In genomic region chr9:98860871-98861293, GRCh38 we compare ENCODE assay signal across 8 cellular contexts. TPM values are rescaled to one million over a fixed set of nuclear protein-coding genes. Genes with fewer than 3 reads are reported as not detected.
A peak's percentile ranks its signal among the peaks of the same experiment; 100 is the strongest.
DNase-seq lines count a peak whose midpoint lies in the region; ATAC-seq and TF ChIP-seq lines count a peak whose summit lies in the region.

No MANE protein-coding gene starts in this region.

- 22% methylated on average over 5 of the region's 5 CpGs for WGBS in mammary epithelial cell (ENCODE audit: low coverage, missing lambda C conversion rate)

- H2AFZ ChIP-seq in mammary epithelial cell (ENCODE audit: low read depth, low read length) = no peak overlapping the region

- intact Hi-C loops in mammary epithelial cell (cut with micrococcal nuclease) = loop anchor here (1.0 to 5.0 kb wide), 3 partner anchors 114 to 286 kb away; no protein-coding TSS in a partner anchor
- intact Hi-C loops in upper lobe of right lung (cut with DNase I) = no loop called here
- intact Hi-C loops in naive thymus-derived CD4-positive, alpha-beta T cell (cut with micrococcal nuclease) = no loop called here

- DNase-seq in ACHN (peak; percentile 37), LoVo (ENCODE audit: low spot score) (peak; percentile 32), mammary epithelial cell (peak; percentile 25), left kidney (ENCODE audit: low read depth, low spot score) (peak; percentile 57), upper lobe of right lung (no peak), GDM1 (lab: John Stamatoyannopoulos, UW) (no peak)
- no peak for DNase-seq in naive thymus-derived CD4-positive, alpha-beta T cell

- no TSS peak for BruUV-seq in mammary epithelial cell (replicated peaks; lab: Mats Ljungman, UMichigan)

- ATAC-seq in upper lobe of right lung = peak; percentile 71
- ATAC-seq in naive thymus-derived CD4-positive, alpha-beta T cell = no peak
- no peak for ATAC-seq in GM18502 (IDR thresholded peaks at IDR 0.05; ENCODE audit: poor library complexity, unreplicated experiment)

- POLR2A ChIA-PET in naive thymus-derived CD4-positive, alpha-beta T cell (lab: Charles Lee) = no interaction called here

- peak in 1 of 2 donors; percentile 45 for TF ChIP-seq CTCF in mammary epithelial cell (conservative IDR thresholded peaks at IDR 0.05 in 1 of 2, IDR thresholded peaks at IDR 0.05 in 1 of 2; ENCODE audit: extremely low read depth in 1 of 2, insufficient read depth in 1 of 2, low read depth in 1 of 2, low read length in 2 of 2)
- peak; percentile 49 for TF ChIP-seq CTCF in upper lobe of right lung (IDR thresholded peaks at IDR 0.05)

- no peaks in the 10 kb centered on the region for H4K20me1 ChIP-seq in mammary epithelial cell (ENCODE audit: insufficient read depth, low read length)

- peaks cover 0 to 4% (median 0%) of the 10 kb centered on the region in 7 donors for H3K4me1 Mint-ChIP-seq in naive thymus-derived CD4-positive, alpha-beta T cell

- CTCF ChIA-PET in mammary epithelial cell (lab: Charles Lee; ENCODE audit: low non-redundant PET) = no interaction called here
- CTCF ChIA-PET in naive thymus-derived CD4-positive, alpha-beta T cell (lab: Charles Lee) = no interaction called here

- no peak overlapping the region for H3K27ac ChIP-seq in mammary epithelial cell (ENCODE audit: insufficient read depth, low read depth, low read length)
- no peak overlapping the region for H3K27ac ChIP-seq in upper lobe of right lung
- H3K27ac ChIP-seq in naive thymus-derived CD4-positive, alpha-beta T cell (ENCODE audit: low read depth, low read length) = no peak overlapping the region

- no peaks in the 10 kb centered on the region for H3K79me2 ChIP-seq in mammary epithelial cell (ENCODE audit: insufficient read depth, low read length)

- H3K27ac Mint-ChIP-seq in naive thymus-derived CD4-positive, alpha-beta T cell = no peak overlapping the region

- in situ Hi-C loops in ACHN (cut with HindIII; ENCODE audit: low pct_ligation_motif_present, low pct_unique_long_range_greater_than_20kb, low sequenced_read_pairs) (no loop called here), mammary epithelial cell (cut with MboI; ENCODE audit: low sequenced_read_pairs in 2 of 2) (loop anchor here (25.0 kb wide), 1 partner anchor 276 kb away; no protein-coding TSS in a partner anchor)

- H3K4me1 ChIP-seq in mammary epithelial cell (ENCODE audit: insufficient read depth, low read length) (no peaks in the 10 kb centered on the region), upper lobe of right lung (peaks cover 9% of the 10 kb centered on the region)
- H3K4me1 ChIP-seq in naive thymus-derived CD4-positive, alpha-beta T cell (ENCODE audit: control insufficient read depth in 2 of 2, insufficient read depth in 2 of 2, low read length in 2 of 2) = no peaks in the 10 kb centered on the region

- no peak overlapping the region for H3K4me2 ChIP-seq in mammary epithelial cell (ENCODE audit: insufficient read depth, low read depth, low read length)

- H3K27me3 Mint-ChIP-seq in naive thymus-derived CD4-positive, alpha-beta T cell = peaks cover 5 to 19% (median 16%) of the 10 kb centered on the region in 5 donors

- H3K9me3 ChIP-seq in mammary epithelial cell (replicated peaks; ENCODE audit: insufficient read depth, low read length) = no peaks in the 10 kb centered on the region
- H3K9me3 ChIP-seq in upper lobe of right lung = no peaks in the 10 kb centered on the region
- H3K9me3 ChIP-seq in naive thymus-derived CD4-positive, alpha-beta T cell (ENCODE audit: control insufficient read depth in 2 of 3, low read length in 3 of 3) = no peaks in the 10 kb centered on the region

- H3K36me3 ChIP-seq in mammary epithelial cell (ENCODE audit: insufficient read depth, low read length) (no peaks in the 10 kb centered on the region), upper lobe of right lung (no peaks in the 10 kb centered on the region)
- no peaks in the 10 kb centered on the region for H3K36me3 ChIP-seq in naive thymus-derived CD4-positive, alpha-beta T cell (ENCODE audit: control insufficient read depth in 2 of 3, insufficient read depth in 3 of 3, low read length in 3 of 3)

- H3K4me3 ChIP-seq in mammary epithelial cell (replicated peaks in 1 of 3; ENCODE audit: insufficient read depth in 1 of 3, low read depth in 2 of 3, low read length in 3 of 3) (no peak overlapping the region), upper lobe of right lung (no peak overlapping the region)
- H3K4me3 ChIP-seq in naive thymus-derived CD4-positive, alpha-beta T cell (ENCODE audit: low read length) = no peak overlapping the region

- H3K9me3 Mint-ChIP-seq in naive thymus-derived CD4-positive, alpha-beta T cell = peaks cover 0 to 18% (median 7%) of the 10 kb centered on the region in 11 donors

- H3K4me3 Mint-ChIP-seq in naive thymus-derived CD4-positive, alpha-beta T cell = no peak overlapping the region

- H3K36me3 Mint-ChIP-seq in naive thymus-derived CD4-positive, alpha-beta T cell = peaks cover 0 to 8% (median 0%) of the 10 kb centered on the region in 5 donors

- no peak overlapping the region for H3K9ac ChIP-seq in mammary epithelial cell (ENCODE audit: insufficient read depth, low read length)

- dilution Hi-C loops in mammary epithelial cell (cut with HindIII; ENCODE audit: low sequenced_read_pairs) = no loop called here

- H3K27me3 ChIP-seq in mammary epithelial cell (ENCODE audit: insufficient read depth, low read length) (no peaks in the 10 kb centered on the region), upper lobe of right lung (no peaks in the 10 kb centered on the region)
- H3K27me3 ChIP-seq in naive thymus-derived CD4-positive, alpha-beta T cell (ENCODE audit: control insufficient read depth in 2 of 2, insufficient read depth in 2 of 2, low read length in 2 of 2) = no peaks in the 10 kb centered on the region

RNA-seq across cellular contexts. Expression of gene GALNT12, which starts 53.4 kb away (rescaled TPM):
- total RNA-seq in mammary epithelial cell (under 1 TPM; 0.17 to 0.80 TPM), upper lobe of right lung (28.3 TPM)
- 0.63 TPM for polyA plus RNA-seq in mammary epithelial cell
- 13.2 TPM for polyA minus RNA-seq in mammary epithelial cell
- total RNA-seq in naive thymus-derived CD4-positive, alpha-beta T cell = 10 to 100 TPM in 4 of 5 experiments, 1 to 10 TPM in 1; 6.2 to 14.3 (median 11.4) TPM
- 1 to 10 TPM; 3.1 to 4.3 TPM for polyA plus RNA-seq in naive thymus-derived CD4-positive, alpha-beta T cell

Comparison
In these comparisons a context has a peak if more than half of its experiments do, and no peak if none do; other contexts are left out.
1. DNase-seq: peak in ACHN (single experiment), LoVo (single experiment), mammary epithelial cell (single experiment) and left kidney (single experiment); none in upper lobe of right lung (single experiment), naive thymus-derived CD4-positive, alpha-beta T cell (0 of 9) and GDM1 (single experiment).
2. RNA of gene GALNT12, which starts 53.4 kb away (total RNA-seq): 28.3 TPM in upper lobe of right lung (single experiment) and 6.2 to 14.3 TPM in naive thymus-derived CD4-positive, alpha-beta T cell; 0.17 to 0.80 TPM in mammary epithelial cell; every median in the first group is over 4 times any median in the second.